ENCODE assay signal across 2 cellular contexts in the genomic region with DNA sequence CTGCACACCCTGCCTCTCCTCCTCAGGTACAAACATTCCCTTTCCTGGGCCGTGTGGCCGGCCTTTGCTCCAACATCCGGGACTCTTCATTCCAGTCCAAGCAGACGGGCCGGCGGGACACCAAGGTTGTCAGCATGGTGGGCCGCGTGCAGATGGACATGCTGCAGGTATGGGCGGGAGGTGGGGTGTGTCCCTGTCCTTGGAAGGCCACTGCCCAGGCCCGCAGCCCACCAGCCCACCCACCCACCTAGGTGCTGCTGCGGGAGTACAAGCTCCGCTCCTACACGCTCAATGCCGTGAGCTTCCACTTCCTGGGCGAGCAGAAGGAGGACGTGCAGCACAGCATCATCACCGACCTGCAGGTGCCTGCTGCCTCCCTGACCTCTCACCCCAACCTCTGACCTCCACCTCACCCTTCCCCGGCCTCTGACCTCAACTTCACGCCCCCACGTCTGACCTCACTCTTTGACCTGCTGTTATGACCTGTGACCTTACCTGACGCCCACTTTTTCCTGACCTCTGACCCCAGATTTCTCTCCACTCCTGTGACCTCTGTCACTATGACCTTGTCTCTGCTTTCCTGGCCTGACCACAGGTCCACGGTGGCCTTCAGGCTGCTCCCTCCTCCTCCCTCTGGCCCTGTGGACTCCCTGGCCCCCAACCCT.
TF ChIP-seq lines count a peak whose summit lies in the region.

No MANE protein-coding gene starts in this region.

TF ChIP-seq in HCT116, 20 proteins besides CTCF, POLR2A, EP300 and RAD21:
- TF ChIP-seq EZH2phosphoT487 (IDR thresholded peaks at IDR 0.05; ENCODE audit: borderline replicate concordance): no peak
- no peak for TF ChIP-seq ZFX (IDR thresholded peaks at IDR 0.05)
- no peak for TF ChIP-seq FOSL1 (IDR thresholded peaks at IDR 0.05; ENCODE audit: low read depth)
- no peak for TF ChIP-seq ZNF274 (IDR thresholded peaks at IDR 0.05; ENCODE audit: low read depth, low read length)
- TF ChIP-seq POLR2AphosphoS5 (IDR thresholded peaks at IDR 0.05; ENCODE audit: low read depth, low read length): no peak
- TF ChIP-seq SRF (IDR thresholded peaks at IDR 0.05; ENCODE audit: low read depth): no peak
- TF ChIP-seq ZBTB33 (IDR thresholded peaks at IDR 0.05; ENCODE audit: extremely low read depth, insufficient replicate concordance, low read length): no peak
- TF ChIP-seq TCF7L2 (IDR thresholded peaks at IDR 0.05; ENCODE audit: borderline replicate concordance, extremely low read depth, insufficient read depth, insufficient read length): no peak
- TF ChIP-seq ATF3 (IDR thresholded peaks at IDR 0.05): no peak
- TF ChIP-seq JUND (IDR thresholded peaks at IDR 0.05): no peak
- no peak for TF ChIP-seq CEBPB (IDR thresholded peaks at IDR 0.05; ENCODE audit: low read depth)
- no peak for TF ChIP-seq YY1 (IDR thresholded peaks at IDR 0.05; ENCODE audit: extremely low read depth, insufficient replicate concordance, low read depth, low read length)
- no peak for TF ChIP-seq CBX3 (IDR thresholded peaks at IDR 0.05; ENCODE audit: low read depth)
- TF ChIP-seq, protein P1, sequence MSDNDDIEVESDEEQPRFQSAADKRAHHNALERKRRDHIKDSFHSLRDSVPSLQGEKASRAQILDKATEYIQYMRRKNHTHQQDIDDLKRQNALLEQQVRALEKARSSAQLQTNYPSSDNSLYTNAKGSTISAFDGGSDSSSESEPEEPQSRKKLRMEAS (IDR thresholded peaks at IDR 0.05): no peak
- TF ChIP-seq, protein P2, sequence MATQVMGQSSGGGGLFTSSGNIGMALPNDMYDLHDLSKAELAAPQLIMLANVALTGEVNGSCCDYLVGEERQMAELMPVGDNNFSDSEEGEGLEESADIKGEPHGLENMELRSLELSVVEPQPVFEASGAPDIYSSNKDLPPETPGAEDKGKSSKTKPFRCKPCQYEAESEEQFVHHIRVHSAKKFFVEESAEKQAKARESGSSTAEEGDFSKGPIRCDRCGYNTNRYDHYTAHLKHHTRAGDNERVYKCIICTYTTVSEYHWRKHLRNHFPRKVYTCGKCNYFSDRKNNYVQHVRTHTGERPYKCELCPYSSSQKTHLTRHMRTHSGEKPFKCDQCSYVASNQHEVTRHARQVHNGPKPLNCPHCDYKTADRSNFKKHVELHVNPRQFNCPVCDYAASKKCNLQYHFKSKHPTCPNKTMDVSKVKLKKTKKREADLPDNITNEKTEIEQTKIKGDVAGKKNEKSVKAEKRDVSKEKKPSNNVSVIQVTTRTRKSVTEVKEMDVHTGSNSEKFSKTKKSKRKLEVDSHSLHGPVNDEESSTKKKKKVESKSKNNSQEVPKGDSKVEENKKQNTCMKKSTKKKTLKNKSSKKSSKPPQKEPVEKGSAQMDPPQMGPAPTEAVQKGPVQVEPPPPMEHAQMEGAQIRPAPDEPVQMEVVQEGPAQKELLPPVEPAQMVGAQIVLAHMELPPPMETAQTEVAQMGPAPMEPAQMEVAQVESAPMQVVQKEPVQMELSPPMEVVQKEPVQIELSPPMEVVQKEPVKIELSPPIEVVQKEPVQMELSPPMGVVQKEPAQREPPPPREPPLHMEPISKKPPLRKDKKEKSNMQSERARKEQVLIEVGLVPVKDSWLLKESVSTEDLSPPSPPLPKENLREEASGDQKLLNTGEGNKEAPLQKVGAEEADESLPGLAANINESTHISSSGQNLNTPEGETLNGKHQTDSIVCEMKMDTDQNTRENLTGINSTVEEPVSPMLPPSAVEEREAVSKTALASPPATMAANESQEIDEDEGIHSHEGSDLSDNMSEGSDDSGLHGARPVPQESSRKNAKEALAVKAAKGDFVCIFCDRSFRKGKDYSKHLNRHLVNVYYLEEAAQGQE (IDR thresholded peaks at IDR 0.05; ENCODE audit: low read depth): no peak
- no peak for TF ChIP-seq EZH2 (IDR thresholded peaks at IDR 0.05)
- TF ChIP-seq SP1 (IDR thresholded peaks at IDR 0.05; ENCODE audit: low read depth): no peak

TF ChIP-seq in H1, 55 proteins besides CTCF, POLR2A, EP300 and RAD21:
- no peak for TF ChIP-seq TBP (IDR thresholded peaks at IDR 0.05; ENCODE audit: low read depth, low read length)
- TF ChIP-seq SIRT6 (IDR thresholded peaks at IDR 0.05; ENCODE audit: low read length): no peak
